Comparison of ENCODE assay signal across 7 cellular contexts in genomic region chr17:58335779-58336455, GRCh38. TPM values are rescaled to one million over a fixed set of nuclear protein-coding genes. Genes with fewer than 3 reads are reported as not detected.
DNase-seq lines count a peak whose midpoint lies in the region; ATAC-seq, FAIRE-seq and TF ChIP-seq lines count a peak whose summit lies in the region.

No MANE protein-coding gene starts in this region.

- H3K9ac ChIP-seq in neuronal stem cell (ENCODE audit: low read depth, low read length, poor library complexity): no peak overlapping the region

- H3K4me1 ChIP-seq in GM23338 (ENCODE audit: insufficient read depth) (peaks cover 32% of the 10 kb centered on the region), neuronal stem cell (ENCODE audit: control insufficient read depth in 2 of 2, insufficient read depth in 1 of 2, low read depth in 1 of 2, low read length in 2 of 2) (peaks cover 8 to 18% of the 10 kb centered on the region in 2 donors)

- TF ChIP-seq POLR2A in H54 (IDR thresholded peaks at IDR 0.05; ENCODE audit: low read depth, low read length): no peak

- H3K18ac ChIP-seq in neuronal stem cell (ENCODE audit: low read length): no peak overlapping the region

- H3K4me3 Mint-ChIP-seq in GM23338: no peak overlapping the region; the same call in 2 of the 3 replicates

- H3K4me1 Mint-ChIP-seq in GM23338: peaks cover 58% of the 10 kb centered on the region

- TF ChIP-seq CTCF in GM23338 (conservative IDR thresholded peaks at IDR 0.05; ENCODE audit: low read depth in 2 of 2): no peak

- no peaks in the 10 kb centered on the region for H3K79me2 ChIP-seq in GM23338 (replicated peaks; ENCODE audit: insufficient read depth)

- no peak overlapping the region for H2BK120ac ChIP-seq in neuronal stem cell (ENCODE audit: low read depth, low read length)

- peak overlapping the region; percentile 9 for H2BK5ac ChIP-seq in neuronal stem cell (ENCODE audit: low read length)

- no peaks in the 10 kb centered on the region for H3K27me3 ChIP-seq in GM23338 (ENCODE audit: insufficient read depth)
- no peaks in the 10 kb centered on the region for H3K27me3 ChIP-seq in neuronal stem cell (ENCODE audit: control insufficient read depth in 3 of 3, insufficient read depth in 3 of 3, low read depth in 1 of 3, low read length in 3 of 3)

- H4K20me1 ChIP-seq in GM23338 (replicated peaks; ENCODE audit: insufficient read depth): no peaks in the 10 kb centered on the region

- peak overlapping the region; percentile 6 for H4K91ac ChIP-seq in neuronal stem cell (ENCODE audit: low read depth, low read length, poor library complexity)

- no peak overlapping the region for H3K4me3 ChIP-seq in GM23338
- no peak overlapping the region for H3K4me3 ChIP-seq in neuronal stem cell (ENCODE audit: low read length in 2 of 2)

- H2BK15ac ChIP-seq in neuronal stem cell (ENCODE audit: low read length): no peak overlapping the region

- no peaks in the 10 kb centered on the region for H3K36me3 Mint-ChIP-seq in GM23338 (ENCODE audit: low read depth)

- no peak overlapping the region for H3K4me2 ChIP-seq in GM23338
- no peak overlapping the region for H3K4me2 ChIP-seq in neuronal stem cell (ENCODE audit: insufficient read depth, low read length, poor library complexity, severe bottlenecking)

- H3K27me3 Mint-ChIP-seq in GM23338 (ENCODE audit: insufficient read depth, low read depth, poor library complexity): peaks cover 27% of the 10 kb centered on the region

- no peak overlapping the region for H2BK12ac ChIP-seq in neuronal stem cell (ENCODE audit: low read length)

- WGBS in neuronal stem cell (ENCODE audit: extremely low coverage in 2 of 2, insufficient read length in 2 of 2, insufficient replicate concordance in 1 of 2), 2 donors: no CpG with 5 or more reads among the region's 4 CpGs

- 0 out of 2 replicates have a peak, but pooled peaks cover 8% of the 10 kb centered on the region for H3K9me2 ChIP-seq in GM23338 (ENCODE audit: insufficient read depth)

- no peak overlapping the region for H4K8ac ChIP-seq in neuronal stem cell (ENCODE audit: low read depth, low read length)

- H2AFZ ChIP-seq in GM23338: no peak overlapping the region
- peak overlapping the region; percentile 47 for H2AFZ ChIP-seq in neuronal stem cell (ENCODE audit: low read length)

- H3K9me3 Mint-ChIP-seq in GM23338: no peaks in the 10 kb centered on the region

- H2AK5ac ChIP-seq in neuronal stem cell (ENCODE audit: low read depth, low read length): peak overlapping the region; percentile 11

- DNase-seq in GM23338 (ENCODE audit: low spot score): no peak
- peak; percentile 90 for DNase-seq in SKM-1 (lab: John Stamatoyannopoulos, UW; ENCODE audit: unreplicated experiment)
- DNase-seq in amniotic epithelial cell (ENCODE audit: low read depth): peak; percentile 24
- no peak for DNase-seq in neuronal stem cell (ENCODE audit: low spot score)
- DNase-seq in H54 (ENCODE audit: insufficient read length, low spot score): no peak
- DNase-seq in NCI-H446 treated with DMSO at 0.1 percent for 48 hours (lab: John Stamatoyannopoulos, UW): no peak

- no peak overlapping the region for H3K4ac ChIP-seq in neuronal stem cell (ENCODE audit: low read length)

- no peaks in the 10 kb centered on the region for H3K9me3 ChIP-seq in neuronal stem cell (replicated peaks in 1 of 2; ENCODE audit: control insufficient read depth in 2 of 2, insufficient read depth in 1 of 2, low read depth in 1 of 2, low read length in 2 of 2)

- no peak overlapping the region for H3K23ac ChIP-seq in neuronal stem cell (ENCODE audit: low read depth, low read length, poor library complexity)

- H3K27ac Mint-ChIP-seq in GM23338: peak overlapping the region; percentile 47; the same call in 1 of the 2 replicates

- no peak for ATAC-seq in GM23338
- no peak for ATAC-seq in HG02973 (IDR thresholded peaks at IDR 0.05; ENCODE audit: unreplicated experiment)

- no peaks in the 10 kb centered on the region for H3K36me3 ChIP-seq in GM23338 (ENCODE audit: insufficient read depth)
- H3K36me3 ChIP-seq in neuronal stem cell (replicated peaks in 1 of 2; ENCODE audit: control insufficient read depth in 2 of 2, insufficient read depth in 2 of 2, low read length in 2 of 2): no peaks in the 10 kb centered on the region

- H3K27ac ChIP-seq in GM23338 (ENCODE audit: low read depth) (no peak overlapping the region), neuronal stem cell (replicated peaks; ENCODE audit: low read length) (no peak overlapping the region)

- no peaks in the 10 kb centered on the region for H3K79me1 ChIP-seq in neuronal stem cell (ENCODE audit: low read depth, low read length)

- 0 out of 2 replicates have a peak, but pooled peaks cover 3% of the 10 kb centered on the region for H3F3A ChIP-seq in GM23338 (replicated peaks; ENCODE audit: low read depth)

- FAIRE-seq in H54 (lab: Jason Lieb, UNC): no peak

- H3K14ac ChIP-seq in neuronal stem cell (ENCODE audit: low read length): no peak overlapping the region

TF ChIP-seq in GM23338, 12 proteins besides CTCF, POLR2A, EP300 and RAD21 (continues in another document):
- TF ChIP-seq POLR2AphosphoS5 (IDR thresholded peaks at IDR 0.05; ENCODE audit: low read depth) (no peak), EZH2 (IDR thresholded peaks at IDR 0.05; ENCODE audit: low read depth, unreplicated experiment) (no peak), ETS1 (IDR thresholded peaks at IDR 0.05) (no peak), JUNB (IDR thresholded peaks at IDR 0.05; ENCODE audit: unreplicated experiment) (no peak), CREB1 (CRISPR knock-in tag; IDR thresholded peaks at IDR 0.05; ENCODE audit: low read depth) (no peak), EZH2phosphoT487 (IDR thresholded peaks at IDR 0.05; ENCODE audit: unreplicated experiment) (no peak)

RNA-seq across cellular contexts. Expression of gene TSPOAP1, which starts 7.3 kb away (rescaled TPM):
- total RNA-seq in GM23338 (2014; rRNA removed; shearing (Covaris generic)): 11.8 and 12.9 TPM in 2 replicates
- polyA plus RNA-seq in GM23338 (2016; fragmentation: Nextera tagmentation; extraction: Ambion mirVana): 6.3 and 7.3 TPM in 2 replicates
- 26.2 TPM for polyA plus RNA-seq in neuronal stem cell (2013, experiment 1 of 2)
- 25.2 TPM for polyA plus RNA-seq in neuronal stem cell (2013, experiment 2 of 2)

RNA-seq across cellular contexts. Expression of gene SUPT4H1, which starts 16.1 kb away (rescaled TPM):
- 82.2 and 87.0 TPM in 2 replicates for total RNA-seq in GM23338 (2014; rRNA removed; shearing (Covaris generic))
- polyA plus RNA-seq in GM23338 (2016; fragmentation: Nextera tagmentation; extraction: Ambion mirVana): 73.9 and 83.7 TPM in 2 replicates
- polyA plus RNA-seq in neuronal stem cell (2013, experiment 1 of 2): 75.6 TPM
- polyA plus RNA-seq in neuronal stem cell (2013, experiment 2 of 2): 76.4 TPM

RNA-seq across cellular contexts. Expression of gene MPO, which starts 55.2 kb away (rescaled TPM):
- total RNA-seq in GM23338 (2014; rRNA removed; shearing (Covaris generic)): 0.12 TPM in 1 of 2 replicates, not detected in the other
- 0.08 TPM in 1 of 2 replicates, not detected in the other for polyA plus RNA-seq in GM23338 (2016; fragmentation: Nextera tagmentation; extraction: Ambion mirVana)
- polyA plus RNA-seq in neuronal stem cell (2013, experiment 1 of 2): 0.01 TPM
- not detected for polyA plus RNA-seq in neuronal stem cell (2013, experiment 2 of 2)

Comparison
In these comparisons a context has a peak if more than half of its experiments do, and no peak if none do; other contexts are left out.
1. DNase-seq: peak in SKM-1 (single experiment) and amniotic epithelial cell (single experiment); none in GM23338 (single experiment), neuronal stem cell (single experiment), H54 (single experiment) and NCI-H446 treated with DMSO at 0.1 percent for 48 hours (single experiment).